ENCODE assay signal across 1 cellular context in the genomic region with DNA sequence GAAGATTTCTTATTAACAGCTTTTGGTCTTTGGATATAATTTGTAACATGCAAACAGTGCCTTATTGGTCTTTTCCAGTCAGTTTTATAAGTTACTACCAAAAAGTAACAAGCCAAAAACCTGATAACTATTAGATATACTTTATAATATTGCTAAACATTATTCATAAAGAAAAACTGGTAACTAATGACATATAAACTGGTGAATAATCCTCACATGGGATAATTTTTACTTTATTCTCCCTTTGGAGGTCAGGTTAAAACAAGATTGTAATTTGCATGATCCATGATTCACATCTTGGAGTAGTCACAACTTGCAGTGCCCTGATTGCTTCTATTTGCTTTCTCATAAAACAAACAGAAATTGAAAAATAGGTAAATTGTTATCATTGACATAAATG. TPM values are rescaled to one million over a fixed set of nuclear protein-coding genes. Genes with fewer than 3 reads are reported as not detected.
"Had no signal": no experiment of that assay in that cellular context is flagged by ENCODE, and none has a peak within 500 bp of the region (broad histone marks: within the 10 kb centered on the region; RNA-seq: fewer than 3 reads in every experiment).

No MANE protein-coding gene starts in this region.

RNA-seq across cellular contexts. Expression of a gene that starts 0.8 kb away (rescaled TPM):
- total RNA-seq: SK-MEL-5 had no signal
